Comparison of ENCODE assay signal across 1 cellular context in the genomic region with DNA sequence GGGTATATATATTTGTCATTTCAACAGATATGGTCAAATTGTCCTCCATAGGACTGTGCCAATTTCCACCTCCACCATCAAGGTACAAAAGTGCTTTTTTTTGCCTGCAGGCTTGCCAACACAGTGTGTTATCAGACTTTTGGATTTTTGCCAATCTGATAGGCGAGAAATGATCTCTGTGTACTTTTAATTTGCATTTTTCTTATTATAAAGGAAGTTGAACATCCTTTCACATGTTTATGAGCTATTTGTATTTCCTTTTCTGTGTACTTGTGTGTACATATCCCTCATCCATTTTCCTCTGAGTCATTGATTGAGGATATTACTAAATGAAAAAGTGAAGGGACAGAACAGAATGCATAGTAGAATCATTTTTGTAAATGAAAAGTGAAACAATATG.
TF ChIP-seq lines count a peak whose summit lies in the region.

No MANE protein-coding gene starts in this region.

TF ChIP-seq in WTC11, 78 proteins besides CTCF, POLR2A, EP300 and RAD21 (continued from another document):
- TF ChIP-seq, protein P1, sequence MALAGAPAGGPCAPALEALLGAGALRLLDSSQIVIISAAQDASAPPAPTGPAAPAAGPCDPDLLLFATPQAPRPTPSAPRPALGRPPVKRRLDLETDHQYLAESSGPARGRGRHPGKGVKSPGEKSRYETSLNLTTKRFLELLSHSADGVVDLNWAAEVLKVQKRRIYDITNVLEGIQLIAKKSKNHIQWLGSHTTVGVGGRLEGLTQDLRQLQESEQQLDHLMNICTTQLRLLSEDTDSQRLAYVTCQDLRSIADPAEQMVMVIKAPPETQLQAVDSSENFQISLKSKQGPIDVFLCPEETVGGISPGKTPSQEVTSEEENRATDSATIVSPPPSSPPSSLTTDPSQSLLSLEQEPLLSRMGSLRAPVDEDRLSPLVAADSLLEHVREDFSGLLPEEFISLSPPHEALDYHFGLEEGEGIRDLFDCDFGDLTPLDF (CRISPR knock-in tag; IDR thresholded peaks at IDR 0.05), result no peak
- no peak for TF ChIP-seq PRRX2 (CRISPR knock-in tag; IDR thresholded peaks at IDR 0.05)
- TF ChIP-seq ZNF138 (CRISPR knock-in tag; conservative IDR thresholded peaks at IDR 0.05), result no peak
- TF ChIP-seq, protein P2, sequence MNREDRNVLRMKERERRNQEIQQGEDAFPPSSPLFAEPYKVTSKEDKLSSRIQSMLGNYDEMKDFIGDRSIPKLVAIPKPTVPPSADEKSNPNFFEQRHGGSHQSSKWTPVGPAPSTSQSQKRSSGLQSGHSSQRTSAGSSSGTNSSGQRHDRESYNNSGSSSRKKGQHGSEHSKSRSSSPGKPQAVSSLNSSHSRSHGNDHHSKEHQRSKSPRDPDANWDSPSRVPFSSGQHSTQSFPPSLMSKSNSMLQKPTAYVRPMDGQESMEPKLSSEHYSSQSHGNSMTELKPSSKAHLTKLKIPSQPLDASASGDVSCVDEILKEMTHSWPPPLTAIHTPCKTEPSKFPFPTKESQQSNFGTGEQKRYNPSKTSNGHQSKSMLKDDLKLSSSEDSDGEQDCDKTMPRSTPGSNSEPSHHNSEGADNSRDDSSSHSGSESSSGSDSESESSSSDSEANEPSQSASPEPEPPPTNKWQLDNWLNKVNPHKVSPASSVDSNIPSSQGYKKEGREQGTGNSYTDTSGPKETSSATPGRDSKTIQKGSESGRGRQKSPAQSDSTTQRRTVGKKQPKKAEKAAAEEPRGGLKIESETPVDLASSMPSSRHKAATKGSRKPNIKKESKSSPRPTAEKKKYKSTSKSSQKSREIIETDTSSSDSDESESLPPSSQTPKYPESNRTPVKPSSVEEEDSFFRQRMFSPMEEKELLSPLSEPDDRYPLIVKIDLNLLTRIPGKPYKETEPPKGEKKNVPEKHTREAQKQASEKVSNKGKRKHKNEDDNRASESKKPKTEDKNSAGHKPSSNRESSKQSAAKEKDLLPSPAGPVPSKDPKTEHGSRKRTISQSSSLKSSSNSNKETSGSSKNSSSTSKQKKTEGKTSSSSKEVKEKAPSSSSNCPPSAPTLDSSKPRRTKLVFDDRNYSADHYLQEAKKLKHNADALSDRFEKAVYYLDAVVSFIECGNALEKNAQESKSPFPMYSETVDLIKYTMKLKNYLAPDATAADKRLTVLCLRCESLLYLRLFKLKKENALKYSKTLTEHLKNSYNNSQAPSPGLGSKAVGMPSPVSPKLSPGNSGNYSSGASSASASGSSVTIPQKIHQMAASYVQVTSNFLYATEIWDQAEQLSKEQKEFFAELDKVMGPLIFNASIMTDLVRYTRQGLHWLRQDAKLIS (CRISPR knock-in tag; IDR thresholded peaks at IDR 0.05; ENCODE audit: borderline replicate concordance), result no peak
